Comparison of ENCODE assay signal across 9 cellular contexts in genomic region chr16:85899444-85899843, GRCh38. TPM values are rescaled to one million over a fixed set of nuclear protein-coding genes. Genes with fewer than 3 reads are reported as not detected.
A peak's percentile ranks its signal among the peaks of the same experiment; 100 is the strongest.
DNase-seq lines count a peak whose midpoint lies in the region; ATAC-seq and TF ChIP-seq lines count a peak whose summit lies in the region.
"Had no signal": no experiment of that assay in that cellular context is flagged by ENCODE, and none has a peak within 500 bp of the region (broad histone marks: within the 10 kb centered on the region; RNA-seq: fewer than 3 reads in every experiment).

No MANE protein-coding gene starts in this region.

- no peak for TF ChIP-seq CTCF in CD4-positive, alpha-beta T cell (IDR thresholded peaks at IDR 0.05)
- TF ChIP-seq CTCF in neural progenitor cell (IDR thresholded peaks at IDR 0.05) (no peak), GM10266 (IDR thresholded peaks at IDR 0.05; ENCODE audit: control insufficient read depth, insufficient read depth, low read depth, missing control alignments) (no peak)

- H3K4me2 ChIP-seq in neural progenitor cell, result peak overlapping the region; percentile 89

- H3K27me3 Mint-ChIP-seq in CD4-positive, alpha-beta T cell, result peaks cover 31% of the 10 kb centered on the region
- H3K27me3 Mint-ChIP-seq in neural progenitor cell (ENCODE audit: insufficient read depth, low read depth), result peaks cover 59% of the 10 kb centered on the region

- H2AFZ ChIP-seq in neural progenitor cell (replicated peaks), result no peak overlapping the region

- no peak overlapping the region for H3K27ac ChIP-seq in CD4-positive, alpha-beta T cell (ENCODE audit: low read depth, low read length)
- no peak overlapping the region for H3K27ac ChIP-seq in HUES48 (ENCODE audit: low read depth, low read length)
- no peak overlapping the region for H3K27ac ChIP-seq in effector memory CD4-positive, alpha-beta T cell (ENCODE audit: insufficient read depth, low read length, poor library complexity, severe bottlenecking)
- no peak overlapping the region for H3K27ac ChIP-seq in neural progenitor cell

- H4K20me1 ChIP-seq in neural progenitor cell (ENCODE audit: low read depth), result no peaks in the 10 kb centered on the region

- no peaks in the 10 kb centered on the region for H3K36me3 Mint-ChIP-seq in CD4-positive, alpha-beta T cell (ENCODE audit: low read depth)
- no peaks in the 10 kb centered on the region for H3K36me3 Mint-ChIP-seq in neural progenitor cell

- POLR2A ChIA-PET in CD4-positive, alpha-beta T cell (lab: Charles Lee), result interaction anchor here (1.8 to 1.9 kb wide), 2 partner anchors 9 to 37 kb away, joined by 3 to 5 read pairs; no protein-coding TSS in a partner anchor

- no peak overlapping the region for H3K27ac Mint-ChIP-seq in CD4-positive, alpha-beta T cell
- no peak overlapping the region for H3K27ac Mint-ChIP-seq in neural progenitor cell

- H3K4me3 ChIP-seq in HUES48 (ENCODE audit: low read depth, low read length) (peak overlapping the region; percentile 74), neural progenitor cell (peak overlapping the region; percentile 56)
- H3K4me3 ChIP-seq in effector memory CD4-positive, alpha-beta T cell (ENCODE audit: insufficient read depth, low read depth, low read length, poor library complexity, severe bottlenecking), result peak overlapping the region; percentile 61

- H3K4me3 Mint-ChIP-seq in CD4-positive, alpha-beta T cell, result peak overlapping the region; percentile 91
- H3K4me3 Mint-ChIP-seq in neural progenitor cell, result peak overlapping the region; percentile 82

- no peaks in the 10 kb centered on the region for H3K9me3 Mint-ChIP-seq in CD4-positive, alpha-beta T cell
- H3K9me3 Mint-ChIP-seq in neural progenitor cell, result peaks cover 9% of the 10 kb centered on the region

- peaks cover 49% of the 10 kb centered on the region for H3K4me1 Mint-ChIP-seq in CD4-positive, alpha-beta T cell (ENCODE audit: low read depth)
- H3K4me1 Mint-ChIP-seq in neural progenitor cell, result peaks cover 20% of the 10 kb centered on the region

- H3K36me3 ChIP-seq in HUES48 (ENCODE audit: control insufficient read depth, insufficient read depth, low read length) (no peaks in the 10 kb centered on the region), neural progenitor cell (no peaks in the 10 kb centered on the region)
- H3K36me3 ChIP-seq in effector memory CD4-positive, alpha-beta T cell (ENCODE audit: control insufficient read depth, insufficient read depth, low read length), result no peaks in the 10 kb centered on the region

- CTCF ChIA-PET in CD4-positive, alpha-beta T cell (lab: Charles Lee), result interaction anchor here (1.2 to 1.4 kb wide), 2 partner anchors 78 kb away, joined by 3 to 4 read pairs; no protein-coding TSS in a partner anchor

- ATAC-seq in CD4-positive, alpha-beta T cell (ENCODE audit: poor library complexity), result no peak
- no peak for ATAC-seq in GM21825 (IDR thresholded peaks at IDR 0.05; ENCODE audit: unreplicated experiment)

- H3K27me3 ChIP-seq in CD4-positive, alpha-beta T cell (ENCODE audit: control insufficient read depth, insufficient read depth, low read length), result no peaks in the 10 kb centered on the region
- peaks cover 66% of the 10 kb centered on the region for H3K27me3 ChIP-seq in HUES48 (ENCODE audit: control insufficient read depth, insufficient read depth, low read length)
- peaks cover 22% of the 10 kb centered on the region for H3K27me3 ChIP-seq in effector memory CD4-positive, alpha-beta T cell (replicated peaks; ENCODE audit: control insufficient read depth, insufficient read depth, low read length, poor library complexity, severe bottlenecking)
- H3K27me3 ChIP-seq in neural progenitor cell, result peaks cover 88% of the 10 kb centered on the region

- peaks cover 13% of the 10 kb centered on the region for H3F3A ChIP-seq in neural progenitor cell (ENCODE audit: low read depth)

- H3K4me1 ChIP-seq in HUES48 (ENCODE audit: control insufficient read depth, insufficient read depth, low read length), result no peaks in the 10 kb centered on the region
- peaks cover 17% of the 10 kb centered on the region for H3K4me1 ChIP-seq in effector memory CD4-positive, alpha-beta T cell (ENCODE audit: control insufficient read depth, insufficient read depth, low read length, poor library complexity, severe bottlenecking)
- H3K4me1 ChIP-seq in neural progenitor cell, result peaks cover 21% of the 10 kb centered on the region

- no peaks in the 10 kb centered on the region for H3K9me3 ChIP-seq in CD4-positive, alpha-beta T cell (ENCODE audit: control insufficient read depth, low read length)
- H3K9me3 ChIP-seq in HUES48 (ENCODE audit: control insufficient read depth, insufficient read depth, low read length), result no peaks in the 10 kb centered on the region
- H3K9me3 ChIP-seq in effector memory CD4-positive, alpha-beta T cell (ENCODE audit: control insufficient read depth, low read length), result no peaks in the 10 kb centered on the region
- no peaks in the 10 kb centered on the region for H3K9me3 ChIP-seq in neural progenitor cell (ENCODE audit: low read depth)

- DNase-seq in CD4-positive, alpha-beta T cell, result no peak
- no peak for DNase-seq in effector memory CD4-positive, alpha-beta T cell
- DNase-seq in neural progenitor cell (ENCODE audit: low spot score) (no peak), GM10266 (ENCODE audit: extremely low spot score) (no peak), Kasumi-1 (lab: John Stamatoyannopoulos, UW) (no peak)
- no peak for DNase-seq in stimulated activated CD4-positive, alpha-beta T cell treated with anti-CD3 and anti-CD28 coated beads, Interleukin-2, amount 100 ng/mL, for 48 hours
- DNase-seq: T1000 had no signal

- H3K9ac ChIP-seq in HUES48 (ENCODE audit: low read depth, low read length) (no peak overlapping the region), neural progenitor cell (no peak overlapping the region)

- no peaks in the 10 kb centered on the region for H3K79me2 ChIP-seq in neural progenitor cell (ENCODE audit: low read depth)

- intact Hi-C loops in CD4-positive, alpha-beta T cell (cut with DNase I, micrococcal nuclease), result loop anchor here (5.0 to 10.0 kb wide), 2 partner anchors 75 to 77 kb away; no protein-coding TSS in a partner anchor

RNA-seq across cellular contexts. Expression of gene IRF8, which starts 0.5 kb away (rescaled TPM):
- 10 to 100 TPM; 11.3 to 13.2 TPM for total RNA-seq in CD4-positive, alpha-beta T cell
- total RNA-seq in neural progenitor cell (ENCODE audit: low replicate concordance), result 1.2 and 2.0 TPM in 2 replicates
